20 cellular contexts compared by ENCODE assay signal in genomic region chr12:116606397-116606796, GRCh38. TPM values are rescaled to one million over a fixed set of nuclear protein-coding genes. Genes with fewer than 3 reads are reported as not detected.
"Had no signal": no experiment of that assay in that cellular context is flagged by ENCODE, and none has a peak within 500 bp of the region (broad histone marks: within the 10 kb centered on the region; RNA-seq: fewer than 3 reads in every experiment).

No MANE protein-coding gene starts in this region.

- ATAC-seq: activated CD8-positive, alpha-beta T cell treated with anti-CD3 and anti-CD28 coated beads, Interleukin-2, amount 10 ng/mL, durations not matched to agents 7 days and 5 days; body of pancreas; heart left ventricle; left colon; natural killer cell treated with Interleukin-12 subunit alpha and Interleukin-12 subunit beta and Interleukin-15 and Interleukin-18, amount 100 ng/mL, for 72 hours; right lobe of liver; stimulated activated effector memory CD8-positive, alpha-beta T cell treated with anti-CD3 and anti-CD28 coated beads, Interleukin-12 subunit alpha, Interleukin-12 subunit beta, amount 100 ng/mL, for 72 hours; stimulated activated naive CD8-positive, alpha-beta T cell treated with anti-CD3 and anti-CD28 coated beads, Interleukin-15, amount 100 ng/mL, for 72 hours had no signal

- H3K27me3 ChIP-seq: body of pancreas, right lobe of liver, suprapubic skin, transverse colon had no signal

- H3K4me3 ChIP-seq: body of pancreas, heart left ventricle, right lobe of liver, suprapubic skin, transverse colon had no signal

- H3K36me3 ChIP-seq: heart left ventricle, right lobe of liver, suprapubic skin, transverse colon had no signal

- H3K4me1 ChIP-seq: body of pancreas, right lobe of liver had no signal

- DNase-seq: activated CD4-positive, alpha-beta T cell treated with anti-CD3 and anti-CD28 coated beads, Interleukin-2, amount 10 ng/mL, durations not matched to agents 7 days and 5 days; activated CD4-positive, CD25-positive, alpha-beta regulatory T cell treated with anti-CD3 and anti-CD28 coated beads, Interleukin-2, amount 50 U/mL, for 72 hours; activated CD8-positive, alpha-beta T cell treated with anti-CD3 and anti-CD28 coated beads, Interleukin-2, amount 10 ng/mL, durations not matched to agents 7 days and 5 days; activated gamma-delta T cell; anterior cingulate cortex; body of pancreas; heart left ventricle; left colon; nucleus accumbens; right lobe of liver; small intestine; stimulated activated CD4-positive, alpha-beta T cell treated with anti-CD3 and anti-CD28 coated beads, Interleukin-2, amount 100 ng/mL, for 24 hours; stimulated activated naive CD8-positive, alpha-beta T cell treated with anti-CD3 and anti-CD28 coated beads, Interleukin-15, amount 100 ng/mL, for 72 hours; transverse colon had no signal

- H3K27ac ChIP-seq: body of pancreas, heart left ventricle, right lobe of liver, suprapubic skin, transverse colon had no signal

- FAIRE-seq: keratinocyte, small intestine, urothelium cell line had no signal

- H3K9me3 ChIP-seq: body of pancreas, heart left ventricle, right lobe of liver, suprapubic skin, transverse colon had no signal

RNA-seq across cellular contexts. Expression of gene MAP1LC3B2, which starts 47.2 kb away (rescaled TPM):
- total RNA-seq: body of pancreas, epithelial cell of proximal tubule had no signal
